5 cellular contexts compared by ENCODE assay signal in the genomic region with DNA sequence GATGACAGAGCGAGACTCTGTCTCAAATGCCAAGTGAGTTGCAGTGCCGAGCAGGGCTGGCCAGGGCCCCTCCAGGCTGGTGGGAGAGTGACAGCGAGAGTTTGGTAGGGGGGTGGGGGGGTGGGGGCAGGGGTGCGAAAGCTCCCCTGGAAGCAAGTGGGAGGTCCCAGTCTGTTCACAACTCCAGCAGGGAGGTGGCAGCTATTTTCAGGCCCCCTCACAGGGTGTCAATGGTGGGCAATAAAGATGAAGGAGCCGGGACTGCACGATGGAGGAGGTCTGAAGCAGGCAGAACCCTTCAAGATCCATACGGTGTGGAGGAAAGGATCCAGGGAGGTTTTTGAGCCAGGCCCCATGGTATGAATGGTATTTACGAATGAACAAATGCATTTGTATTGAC.
"Had no signal": no experiment of that assay in that cellular context is flagged by ENCODE, and none has a peak within 500 bp of the region (broad histone marks: within the 10 kb centered on the region; RNA-seq: fewer than 3 reads in every experiment).

No MANE protein-coding gene starts in this region.

- H3K27ac ChIP-seq: GM23248 had no signal

- H3K4me3 ChIP-seq: GM23248 had no signal

- DNase-seq: GM23248, GOT3, H9, HCEC 1CT, KBM-7 had no signal

- H2AFZ ChIP-seq: GM23248 had no signal
